ENCODE assay signal across 30 cellular contexts in the genomic region with DNA sequence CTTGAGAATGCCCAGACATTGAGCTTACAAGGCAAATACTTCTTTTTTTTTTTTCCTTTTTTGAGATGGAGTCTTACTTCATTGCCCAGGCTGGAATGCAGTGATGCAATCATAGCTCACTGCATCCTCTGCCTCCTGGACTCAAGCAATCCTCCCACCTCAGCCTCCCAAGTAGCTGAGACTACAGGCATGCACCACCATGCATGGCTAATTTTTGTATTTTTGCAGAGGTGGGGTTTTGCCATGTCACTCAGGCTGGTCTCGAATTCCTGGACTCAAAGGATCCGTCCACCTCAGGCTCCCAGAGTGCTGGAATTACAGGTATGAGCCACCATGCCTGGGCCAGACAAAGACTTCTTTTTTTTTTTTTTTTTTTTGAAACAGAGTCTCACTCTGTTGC.
"Had no signal": no experiment of that assay in that cellular context is flagged by ENCODE, and none has a peak within 500 bp of the region (broad histone marks: within the 10 kb centered on the region; RNA-seq: fewer than 3 reads in every experiment).

No MANE protein-coding gene starts in this region.

- H2AFZ ChIP-seq: neural progenitor cell, parathyroid adenoma had no signal

- H3K4me1 ChIP-seq: neural progenitor cell, parathyroid adenoma, psoas muscle, spleen, stomach, thyroid gland, tibial nerve, upper lobe of right lung, uterus had no signal

- H3K9me3 ChIP-seq: ovary, thyroid gland, upper lobe of right lung, uterus had no signal

- H3K27ac Mint-ChIP-seq: naive thymus-derived CD4-positive, alpha-beta T cell; natural killer cell; nephron; neural progenitor cell; progenitor cell of endocrine pancreas; stimulated activated effector memory CD8-positive, alpha-beta T cell treated with anti-CD3 and anti-CD28 coated beads, Interleukin-12 subunit alpha, Interleukin-12 subunit beta, amount 100 ng/mL, for 72 hours; stimulated activated naive B cell treated with anti-CD40 and anti-IgM and Interleukin-4, amounts not matched to agents 10 μg/mL and 1 μg/mL and 100 μg/mL, for 72 hours; stimulated activated naive CD8-positive, alpha-beta T cell treated with anti-CD3 and anti-CD28 coated beads, Interleukin-15, Interleukin-2, amounts not matched to agents 100 ng/mL and 50 ng/mL, for 24 hours; type B pancreatic cell had no signal

- H3K27ac ChIP-seq: neural progenitor cell, ovary, parathyroid adenoma, psoas muscle, skin epidermis, spleen, stomach, thoracic aorta, thyroid gland, tibial nerve, upper lobe of right lung, uterus had no signal

- H3K4me2 ChIP-seq: neural progenitor cell, smooth muscle cell had no signal

- H3K9ac ChIP-seq: neural progenitor cell, parathyroid adenoma had no signal

- H3K9me3 Mint-ChIP-seq: type B pancreatic cell had no signal

- H3K4me3 Mint-ChIP-seq: naive thymus-derived CD4-positive, alpha-beta T cell; natural killer cell; nephron; neural progenitor cell; stimulated activated effector memory CD8-positive, alpha-beta T cell treated with anti-CD3 and anti-CD28 coated beads, Interleukin-12 subunit alpha, Interleukin-12 subunit beta, amount 100 ng/mL, for 72 hours; stimulated activated naive B cell treated with anti-CD40 and anti-IgM and Interleukin-4, amounts not matched to agents 10 μg/mL and 1 μg/mL and 100 μg/mL, for 72 hours; stimulated activated naive CD8-positive, alpha-beta T cell treated with anti-CD3 and anti-CD28 coated beads, Interleukin-15, Interleukin-2, amounts not matched to agents 100 ng/mL and 50 ng/mL, for 24 hours; type B pancreatic cell had no signal

- H3K36me3 Mint-ChIP-seq: neural progenitor cell; stimulated activated effector memory CD8-positive, alpha-beta T cell treated with anti-CD3 and anti-CD28 coated beads, Interleukin-12 subunit alpha, Interleukin-12 subunit beta, amount 100 ng/mL, for 72 hours; type B pancreatic cell had no signal

- H3K27me3 ChIP-seq: neural progenitor cell, ovary, thyroid gland, tibial nerve, upper lobe of right lung, uterus had no signal

- H3K4me1 Mint-ChIP-seq: naive thymus-derived CD4-positive, alpha-beta T cell; natural killer cell; nephron; neural progenitor cell; stimulated activated effector memory CD8-positive, alpha-beta T cell treated with anti-CD3 and anti-CD28 coated beads, Interleukin-12 subunit alpha, Interleukin-12 subunit beta, amount 100 ng/mL, for 72 hours; stimulated activated naive B cell treated with anti-CD40 and anti-IgM and Interleukin-4, amounts not matched to agents 10 μg/mL and 1 μg/mL and 100 μg/mL, for 72 hours had no signal

- ATAC-seq: naive thymus-derived CD4-positive, alpha-beta T cell; natural killer cell; psoas muscle; right cardiac atrium; sciatic nerve; stimulated activated effector memory CD8-positive, alpha-beta T cell treated with anti-CD3 and anti-CD28 coated beads, Interleukin-12 subunit alpha, Interleukin-12 subunit beta, amount 100 ng/mL, for 72 hours; stimulated activated naive B cell treated with anti-CD40 and anti-IgM and Interleukin-4, amounts not matched to agents 10 μg/mL and 1 μg/mL and 100 μg/mL, for 72 hours; upper lobe of right lung had no signal

- DNase-seq: naive thymus-derived CD4-positive, alpha-beta T cell; natural killer cell; occipital lobe; ovary; posterior cingulate gyrus; psoas muscle; right cardiac atrium; spleen; stimulated activated CD4-positive, alpha-beta T cell treated with anti-CD3 and anti-CD28 coated beads, Interleukin-12 subunit alpha, Interleukin-12 subunit beta, amount 100 ng/mL, for 4 hours; stimulated activated CD4-positive, alpha-beta T cell treated with anti-CD3 and anti-CD28 coated beads, Interleukin-1b, Interleukin-23, amount 100 ng/mL, for 48 hours; stimulated activated CD4-positive, alpha-beta T cell treated with anti-CD3 and anti-CD28 coated beads, Interleukin-4, amount 100 ng/mL, for 1 hour; stimulated activated CD4-positive, alpha-beta T cell treated with anti-CD3 and anti-CD28 coated beads, Interleukin-4, amount 100 ng/mL, for 4 hours; stimulated activated naive B cell treated with anti-CD40 and anti-IgM and Interleukin-4, amounts not matched to agents 10 μg/mL and 1 μg/mL and 100 μg/mL, for 72 hours; stimulated activated naive CD4-positive, alpha-beta T cell treated with Interleukin-2 at 50 U/mL for 16 hours; stomach; thyroid gland; upper lobe of right lung; uterus had no signal

- H3K4me3 ChIP-seq: neural progenitor cell, ovary, psoas muscle, skin epidermis, smooth muscle cell, spleen, stomach, thoracic aorta, thyroid gland, tibial nerve, upper lobe of right lung, uterus had no signal

- H3K36me3 ChIP-seq: neural progenitor cell, ovary, spleen, stomach, thoracic aorta, thyroid gland, tibial nerve, upper lobe of right lung, uterus had no signal
